9 cellular contexts compared by ENCODE assay signal in the genomic region with DNA sequence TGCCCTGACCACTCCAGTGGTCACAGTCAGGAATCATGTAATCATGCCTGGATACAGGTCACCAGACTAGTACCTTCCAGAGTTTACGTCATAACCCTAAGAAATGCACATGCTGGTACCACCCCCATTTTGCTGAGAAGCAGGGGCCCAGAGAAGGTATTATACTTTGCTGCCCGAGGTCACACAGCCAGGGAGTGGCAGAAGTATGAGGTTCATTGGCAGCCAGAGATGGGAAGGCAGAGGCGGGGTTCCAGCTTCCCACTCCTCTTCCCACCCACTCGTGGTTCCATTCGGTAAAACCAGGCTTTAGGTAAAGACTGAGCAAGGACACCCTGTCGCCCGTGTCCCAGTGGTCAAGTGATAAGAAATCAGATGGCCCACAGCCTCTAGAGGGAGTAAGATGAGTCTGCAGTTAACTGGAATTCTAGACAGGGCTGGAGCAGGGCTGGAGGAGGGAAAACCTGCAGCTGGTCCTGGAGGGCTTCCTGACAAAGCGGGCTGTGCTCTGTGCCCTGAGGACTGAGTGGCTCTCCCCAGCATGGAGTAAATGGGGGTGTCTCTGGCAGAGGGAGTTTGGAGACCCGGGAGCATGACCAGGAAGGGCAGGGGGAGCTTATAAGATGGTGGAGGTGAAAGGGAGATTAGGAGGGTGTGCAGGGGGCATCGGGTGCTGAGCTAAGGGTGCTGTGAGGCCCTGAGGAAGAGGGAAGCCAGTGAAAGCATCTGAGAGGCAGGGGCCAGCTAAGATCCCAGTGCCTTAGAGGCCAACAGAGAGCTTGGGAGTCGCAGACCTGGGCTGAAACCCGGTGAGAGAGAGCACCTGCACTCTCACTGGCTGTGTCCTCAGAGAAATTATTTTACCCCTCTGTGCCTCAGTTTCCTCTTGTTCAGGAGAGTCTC.
A peak's percentile ranks its signal among the peaks of the same experiment; 100 is the strongest.
DNase-seq lines count a peak whose midpoint lies in the region; ATAC-seq and TF ChIP-seq lines count a peak whose summit lies in the region.
"Had no signal": no experiment of that assay in that cellular context is flagged by ENCODE, and none has a peak within 500 bp of the region (broad histone marks: within the 10 kb centered on the region; RNA-seq: fewer than 3 reads in every experiment).

No MANE protein-coding gene starts in this region.

- H3K4me3 ChIP-seq in fibroblast of mammary gland (ENCODE audit: control insufficient read depth, low read depth, low read length), result no peak overlapping the region
- H3K4me3 ChIP-seq in retinal pigment epithelial cell (ENCODE audit: low read length), result no peak overlapping the region

- TF ChIP-seq CTCF in fibroblast of mammary gland (conservative IDR thresholded peaks at IDR 0.05; ENCODE audit: control insufficient read depth, insufficient read depth, low read depth, low read length), result peak; percentile 21
- peak; percentile 53 for TF ChIP-seq CTCF in retinal pigment epithelial cell (conservative IDR thresholded peaks at IDR 0.05; ENCODE audit: low read depth, low read length)

- ATAC-seq in GM18517 (IDR thresholded peaks at IDR 0.05; ENCODE audit: unreplicated experiment), result no peak
- no peak for ATAC-seq in GM21737 (IDR thresholded peaks at IDR 0.05; ENCODE audit: unreplicated experiment)
- ATAC-seq: activated T-cell treated with anti-CD3 and anti-CD28 coated beads, Interleukin-2, amount 50 U/mL, for 4 hours had no signal

- DNase-seq in NCI-H510A treated with DMSO at 0.1 percent for 48 hours (lab: John Stamatoyannopoulos, UW) (peak; percentile 29), NCI-H510A (lab: John Stamatoyannopoulos, UW) (no peak), RKO (ENCODE audit: low spot score) (peak; percentile 27), fibroblast of mammary gland (ENCODE audit: low read depth) (no peak), retinal pigment epithelial cell (ENCODE audit: low read depth) (no peak)
- DNase-seq in stimulated activated CD4-positive, alpha-beta T cell treated with anti-CD3 and anti-CD28 coated beads, Interleukin-4, amount 100 ng/mL, for 4 hours, result no peak
- DNase-seq: activated T-cell treated with anti-CD3 and anti-CD28 coated beads, Interleukin-2, amount 50 U/mL, for 4 hours had no signal

Comparison
In these comparisons a context has a peak if more than half of its experiments do, and no peak if none do; other contexts are left out.
1. DNase-seq: peak in NCI-H510A treated with DMSO at 0.1 percent for 48 hours (single experiment) and RKO (single experiment); none in NCI-H510A (single experiment), fibroblast of mammary gland (single experiment), retinal pigment epithelial cell (single experiment) and stimulated activated CD4-positive, alpha-beta T cell treated with anti-CD3 and anti-CD28 coated beads, Interleukin-4, amount 100 ng/mL, for 4 hours (0 of 2).